In the genomic region with DNA sequence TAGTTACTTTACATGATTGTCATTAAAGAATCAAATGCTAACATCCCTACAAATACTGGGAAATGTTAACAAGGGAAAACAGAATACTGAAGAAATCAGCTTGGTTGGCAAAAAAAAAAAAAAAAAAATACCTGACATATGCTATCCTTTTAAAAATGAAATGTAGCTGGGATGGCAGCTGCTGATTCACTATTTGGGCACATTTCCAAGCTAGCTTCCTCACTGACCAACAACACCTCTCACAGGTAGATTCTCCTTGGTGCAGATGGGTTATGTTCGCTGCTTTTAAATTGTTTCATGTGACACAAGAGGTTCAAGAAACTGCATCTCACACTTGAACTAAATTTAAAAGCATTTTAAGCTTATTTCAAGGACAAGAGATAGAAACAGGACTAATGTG, we compare ENCODE assay signal across 21 cellular contexts. TPM values are rescaled to one million over a fixed set of nuclear protein-coding genes. Genes with fewer than 3 reads are reported as not detected.
DNase-seq lines count a peak whose midpoint lies in the region; ATAC-seq, FAIRE-seq and TF ChIP-seq lines count a peak whose summit lies in the region.
"Had no signal": no experiment of that assay in that cellular context is flagged by ENCODE, and none has a peak within 500 bp of the region (broad histone marks: within the 10 kb centered on the region; RNA-seq: fewer than 3 reads in every experiment).

No MANE protein-coding gene starts in this region.

- no peak for TF ChIP-seq CTCF in bronchial epithelial cell (IDR thresholded peaks at IDR 0.05; ENCODE audit: insufficient read depth, low read length, severe bottlenecking)
- TF ChIP-seq CTCF in GM23338 (conservative IDR thresholded peaks at IDR 0.05; ENCODE audit: low read depth in 2 of 2): no peak
- TF ChIP-seq CTCF in adrenal gland (IDR thresholded peaks at IDR 0.05): no peak

- H3K27ac Mint-ChIP-seq in GM23338: no peak overlapping the region
- H3K27ac Mint-ChIP-seq: activated CD4-positive, alpha-beta memory T cell treated with anti-CD3 and anti-CD28 coated beads for 36 hours; activated naive CD8-positive, alpha-beta T cell; nephron; T-helper 1 cell treated with Interleukin-12 subunit alpha and Interleukin-12 subunit beta and Interleukin-4 antibody, amounts not matched to agents 30 μg/mL and 1 μg/mL, for 36 hours had no signal

- H3K4me3 Mint-ChIP-seq in GM23338: no peak overlapping the region
- H3K4me3 Mint-ChIP-seq: activated CD4-positive, alpha-beta memory T cell treated with anti-CD3 and anti-CD28 coated beads for 36 hours; activated naive CD8-positive, alpha-beta T cell; nephron; T-helper 1 cell treated with Interleukin-12 subunit alpha and Interleukin-12 subunit beta and Interleukin-4 antibody, amounts not matched to agents 30 μg/mL and 1 μg/mL, for 36 hours had no signal

- peak; percentile 14 for DNase-seq in ACHN
- peak; percentile 58 for DNase-seq in DMS53 treated with DMSO at 0.1 percent for 48 hours (lab: John Stamatoyannopoulos, UW; ENCODE audit: unreplicated experiment)
- peak; percentile 87 for DNase-seq in NCI-H2171 treated with DMSO at 0.1 percent for 48 hours (lab: John Stamatoyannopoulos, UW)
- DNase-seq in bronchial epithelial cell (ENCODE audit: low read depth): peak; percentile 64
- no peak for DNase-seq in iPS-NIHi7 (ENCODE audit: extremely low spot score)
- no peak for DNase-seq in GM23338 (ENCODE audit: low spot score)
- DNase-seq in adrenal gland: no peak
- DNase-seq: activated CD4-positive, alpha-beta memory T cell treated with anti-CD3 and anti-CD28 coated beads for 36 hours; activated T-cell treated with anti-CD3 and anti-CD28 coated beads, Interleukin-2, amount 50 U/mL, for 48 hours; Calu3; dermis blood vessel endothelial cell; foreskin melanocyte; Karpas-422; NCI-H1930; Right ventricle myocardium superior had no signal

- H2AFZ ChIP-seq in GM23338: no peak overlapping the region

- H3K4me3 ChIP-seq in bronchial epithelial cell (ENCODE audit: low read depth, low read length): no peak overlapping the region
- no peak overlapping the region for H3K4me3 ChIP-seq in GM23338
- H3K4me3 ChIP-seq in adrenal gland: no peak overlapping the region

- no peak for ATAC-seq in GM18873 (IDR thresholded peaks at IDR 0.05; ENCODE audit: low FRiP score, unreplicated experiment)
- no peak for ATAC-seq in GM23338

- in situ Hi-C loops in ACHN (cut with HindIII; ENCODE audit: low pct_ligation_motif_present, low pct_unique_long_range_greater_than_20kb, low sequenced_read_pairs): no loop called here

- no peaks in the 10 kb centered on the region for H3K36me3 Mint-ChIP-seq in GM23338 (ENCODE audit: low read depth)
- H3K36me3 Mint-ChIP-seq: activated CD4-positive, alpha-beta memory T cell treated with anti-CD3 and anti-CD28 coated beads for 36 hours; activated naive CD8-positive, alpha-beta T cell had no signal

- H3F3A ChIP-seq in GM23338 (replicated peaks; ENCODE audit: low read depth): no peaks in the 10 kb centered on the region; the same call in 1 of the 2 replicates

- no peaks in the 10 kb centered on the region for H4K20me1 ChIP-seq in GM23338 (replicated peaks; ENCODE audit: insufficient read depth)

- H3K27me3 Mint-ChIP-seq in GM23338 (ENCODE audit: insufficient read depth, low read depth, poor library complexity): peaks cover 7% of the 10 kb centered on the region

- WGBS in adrenal gland, 4 donors: 81 to 86% (median 83%) methylated on average over 1 of the region's 1 CpG

- no peaks in the 10 kb centered on the region for H3K79me2 ChIP-seq in GM23338 (replicated peaks; ENCODE audit: insufficient read depth)

- no peaks in the 10 kb centered on the region; the same call in 1 of the 2 replicates for H3K9me2 ChIP-seq in GM23338 (ENCODE audit: insufficient read depth)

- H3K4me2 ChIP-seq in GM23338: no peak overlapping the region

- no peak overlapping the region for H3K27ac ChIP-seq in GM23338 (ENCODE audit: low read depth)
- peak overlapping the region in 1 of 5 donors; percentile 18 for H3K27ac ChIP-seq in adrenal gland
- H3K27ac ChIP-seq: brain microvascular endothelial cell, epithelial cell of prostate had no signal

- no peaks in the 10 kb centered on the region for H3K36me3 ChIP-seq in bronchial epithelial cell (ENCODE audit: control insufficient read depth, insufficient read depth, low read length)
- H3K36me3 ChIP-seq in GM23338 (ENCODE audit: insufficient read depth): no peaks in the 10 kb centered on the region
- no peaks in the 10 kb centered on the region for H3K36me3 ChIP-seq in adrenal gland (replicated peaks in 1 of 2)
- H3K36me3 ChIP-seq: brain microvascular endothelial cell had no signal

- FAIRE-seq in bronchial epithelial cell (lab: Jason Lieb, UNC): no peak

- TF ChIP-seq POLR2A in adrenal gland (IDR thresholded peaks at IDR 0.05): no peak

- H3K9me3 ChIP-seq in adrenal gland (replicated peaks in 1 of 3): no peaks in the 10 kb centered on the region

- no peaks in the 10 kb centered on the region for H3K27me3 ChIP-seq in bronchial epithelial cell (ENCODE audit: control insufficient read depth, insufficient read depth, low read length)
- peaks cover 14% of the 10 kb centered on the region for H3K27me3 ChIP-seq in GM23338 (ENCODE audit: insufficient read depth)
- H3K27me3 ChIP-seq in adrenal gland: no peaks in the 10 kb centered on the region

- peaks cover 20% of the 10 kb centered on the region for H3K4me1 Mint-ChIP-seq in GM23338
- H3K4me1 Mint-ChIP-seq: nephron had no signal

- intact Hi-C loops in adrenal gland (cut with DNase I): no loop called here

- H3K4me1 ChIP-seq in GM23338 (ENCODE audit: insufficient read depth) (peaks cover 21% of the 10 kb centered on the region; the same call in 1 of the 2 replicates), adrenal gland (replicated peaks in 1 of 2) (no peaks in the 10 kb centered on the region)

- no peaks in the 10 kb centered on the region for H3K9me3 Mint-ChIP-seq in GM23338
- H3K9me3 Mint-ChIP-seq: activated CD4-positive, alpha-beta memory T cell treated with anti-CD3 and anti-CD28 coated beads for 36 hours; nephron; T-helper 1 cell treated with Interleukin-12 subunit alpha and Interleukin-12 subunit beta and Interleukin-4 antibody, amounts not matched to agents 30 μg/mL and 1 μg/mL, for 36 hours had no signal

TF ChIP-seq in GM23338, 12 proteins besides CTCF, POLR2A, EP300 and RAD21 (continues in another document):
- no peak for TF ChIP-seq STAT1 (IDR thresholded peaks at IDR 0.05; ENCODE audit: unreplicated experiment)
- no peak for TF ChIP-seq ZNF114 (CRISPR knock-in tag; IDR thresholded peaks at IDR 0.05)
- TF ChIP-seq EZH2 (IDR thresholded peaks at IDR 0.05; ENCODE audit: low read depth, unreplicated experiment): no peak
- TF ChIP-seq EZH2phosphoT487 (IDR thresholded peaks at IDR 0.05; ENCODE audit: unreplicated experiment): no peak
- TF ChIP-seq CREB1 (CRISPR knock-in tag; IDR thresholded peaks at IDR 0.05; ENCODE audit: low read depth): no peak
- TF ChIP-seq ZNF331 (CRISPR knock-in tag; IDR thresholded peaks at IDR 0.05; ENCODE audit: low read depth): no peak
- TF ChIP-seq, protein P1, sequence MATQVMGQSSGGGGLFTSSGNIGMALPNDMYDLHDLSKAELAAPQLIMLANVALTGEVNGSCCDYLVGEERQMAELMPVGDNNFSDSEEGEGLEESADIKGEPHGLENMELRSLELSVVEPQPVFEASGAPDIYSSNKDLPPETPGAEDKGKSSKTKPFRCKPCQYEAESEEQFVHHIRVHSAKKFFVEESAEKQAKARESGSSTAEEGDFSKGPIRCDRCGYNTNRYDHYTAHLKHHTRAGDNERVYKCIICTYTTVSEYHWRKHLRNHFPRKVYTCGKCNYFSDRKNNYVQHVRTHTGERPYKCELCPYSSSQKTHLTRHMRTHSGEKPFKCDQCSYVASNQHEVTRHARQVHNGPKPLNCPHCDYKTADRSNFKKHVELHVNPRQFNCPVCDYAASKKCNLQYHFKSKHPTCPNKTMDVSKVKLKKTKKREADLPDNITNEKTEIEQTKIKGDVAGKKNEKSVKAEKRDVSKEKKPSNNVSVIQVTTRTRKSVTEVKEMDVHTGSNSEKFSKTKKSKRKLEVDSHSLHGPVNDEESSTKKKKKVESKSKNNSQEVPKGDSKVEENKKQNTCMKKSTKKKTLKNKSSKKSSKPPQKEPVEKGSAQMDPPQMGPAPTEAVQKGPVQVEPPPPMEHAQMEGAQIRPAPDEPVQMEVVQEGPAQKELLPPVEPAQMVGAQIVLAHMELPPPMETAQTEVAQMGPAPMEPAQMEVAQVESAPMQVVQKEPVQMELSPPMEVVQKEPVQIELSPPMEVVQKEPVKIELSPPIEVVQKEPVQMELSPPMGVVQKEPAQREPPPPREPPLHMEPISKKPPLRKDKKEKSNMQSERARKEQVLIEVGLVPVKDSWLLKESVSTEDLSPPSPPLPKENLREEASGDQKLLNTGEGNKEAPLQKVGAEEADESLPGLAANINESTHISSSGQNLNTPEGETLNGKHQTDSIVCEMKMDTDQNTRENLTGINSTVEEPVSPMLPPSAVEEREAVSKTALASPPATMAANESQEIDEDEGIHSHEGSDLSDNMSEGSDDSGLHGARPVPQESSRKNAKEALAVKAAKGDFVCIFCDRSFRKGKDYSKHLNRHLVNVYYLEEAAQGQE (IDR thresholded peaks at IDR 0.05; ENCODE audit: unreplicated experiment): no peak
- TF ChIP-seq NANOG (IDR thresholded peaks at IDR 0.05; ENCODE audit: borderline replicate concordance): no peak
- TF ChIP-seq JUNB (IDR thresholded peaks at IDR 0.05; ENCODE audit: unreplicated experiment): no peak

RNA-seq across cellular contexts. Expression of a gene that starts 6.1 kb away (rescaled TPM):
- total RNA-seq in bronchial epithelial cell (under 0.01 TPM in 1 of 2 replicates, not detected in the other), adrenal gland (10 to 100 TPM in 4 of 8 donors, 1 to 10 TPM in 4; 1.9 to 68.0 (median 9.8) TPM)
- 22.5 and 26.5 TPM in 2 replicates for total RNA-seq in GM23338 (2014; rRNA removed; shearing (Covaris generic))
- polyA plus RNA-seq in GM23338 (2016; fragmentation: Nextera tagmentation; extraction: Ambion mirVana) (9.1 and 10.6 TPM in 2 replicates), adrenal gland (10 to 100 TPM in 2 of 3 donors, 1 to 10 TPM in 1; 7.4 to 63.2 (median 10.9) TPM)

Comparison
In these comparisons a context has a peak if more than half of its experiments do, and no peak if none do; other contexts are left out.
1. DNase-seq: peak in ACHN (single experiment), DMS53 treated with DMSO at 0.1 percent for 48 hours (single experiment), NCI-H2171 treated with DMSO at 0.1 percent for 48 hours (single experiment) and bronchial epithelial cell (single experiment); none in iPS-NIHi7 (single experiment), GM23338 (single experiment) and adrenal gland (0 of 7).